Comparison of ENCODE assay signal across 18 cellular contexts in genomic region chr21:38082936-38083335, GRCh38.
DNase-seq lines count a peak whose midpoint lies in the region; ATAC-seq lines count a peak whose summit lies in the region.
"Had no signal": no experiment of that assay in that cellular context is flagged by ENCODE, and none has a peak within 500 bp of the region (broad histone marks: within the 10 kb centered on the region; RNA-seq: fewer than 3 reads in every experiment).

No MANE protein-coding gene starts in this region.

- DNase-seq in Caki2 (ENCODE audit: low read depth) (peak; percentile 20), MV-4-11 (lab: John Stamatoyannopoulos, UW) (peak; percentile 19), renal cortical epithelial cell (ENCODE audit: low read depth) (peak; percentile 40), substantia nigra (lab: John Stamatoyannopoulos, UW) (no peak)
- no peak for DNase-seq in activated effector memory CD4-positive, alpha-beta T cell treated with anti-CD3 and anti-CD28 coated beads, Interleukin-2, amount 50 U/mL, for 16 hours
- DNase-seq: ACHN, C1 segment of cervical spinal cord, DMS 273 treated with DMSO at 0.1 percent for 48 hours, DND-41, KG1, NCI-H1092, NCI-H1436 treated with DMSO at 0.1 percent for 48 hours, NCI-H2081 treated with DMSO at 0.1 percent for 48 hours, OCI-M1, SK-N-SH had no signal

- ATAC-seq in esophagus mucosa (peak; percentile 87), GM21737 (IDR thresholded peaks at IDR 0.05; ENCODE audit: unreplicated experiment) (no peak)
- ATAC-seq: HepG2 had no signal

- H3K27ac ChIP-seq in substantia nigra (ENCODE audit: low read depth, low read length, poor library complexity, severe bottlenecking) = no peak overlapping the region

- in situ Hi-C loops in Caki2 (cut with HindIII; ENCODE audit: low pct_unique_long_range_greater_than_20kb, low sequenced_read_pairs) = no loop called here

Comparison
In these comparisons a context has a peak if more than half of its experiments do, and no peak if none do; other contexts are left out.
1. DNase-seq: peak in Caki2 (single experiment), MV-4-11 (single experiment) and renal cortical epithelial cell (single experiment); none in activated effector memory CD4-positive, alpha-beta T cell treated with anti-CD3 and anti-CD28 coated beads, Interleukin-2, amount 50 U/mL, for 16 hours (single experiment) and substantia nigra (0 of 49).